9 cellular contexts compared by ENCODE assay signal in genomic region chr10:70492786-70493659, GRCh38. TPM values are rescaled to one million over a fixed set of nuclear protein-coding genes. Genes with fewer than 3 reads are reported as not detected.
DNase-seq lines count a peak whose midpoint lies in the region; ATAC-seq and TF ChIP-seq lines count a peak whose summit lies in the region.
"Had no signal": no experiment of that assay in that cellular context is flagged by ENCODE, and none has a peak within 500 bp of the region (broad histone marks: within the 10 kb centered on the region; RNA-seq: fewer than 3 reads in every experiment).

No MANE protein-coding gene starts in this region.

- H3K36me3 Mint-ChIP-seq in WTC11 (no peaks in the 10 kb centered on the region), naive B cell (no peaks in the 10 kb centered on the region)

- H3K4me3 Mint-ChIP-seq in WTC11 (no peak overlapping the region), naive B cell (peak overlapping the region; percentile 10 to 87 (median 72))

- POLR2A ChIA-PET in WTC11 (lab: Charles Lee): no interaction called here

- TF ChIP-seq CTCF in WTC11 (IDR thresholded peaks at IDR 0.05): no peak
- no peak for TF ChIP-seq CTCF in brain microvascular endothelial cell (IDR thresholded peaks at IDR 0.05; ENCODE audit: low read depth, low read length, missing control alignments)

- H3K4me3 ChIP-seq in brain microvascular endothelial cell (ENCODE audit: low read depth, low read length): no peak overlapping the region

- DNase-seq in WTC11 (ENCODE audit: low spot score): no peak
- peak; percentile 77 for DNase-seq in naive B cell
- no peak for DNase-seq in brain microvascular endothelial cell
- no peak for DNase-seq in stimulated activated CD4-positive, alpha-beta T cell treated with anti-CD3 and anti-CD28 coated beads, Interleukin-4, amount 100 ng/mL, for 4 hours
- no peak for DNase-seq in NCI-H2171 treated with DMSO at 0.1 percent for 48 hours (lab: John Stamatoyannopoulos, UW)
- DNase-seq in NCI-H1417 (lab: John Stamatoyannopoulos, UW): no peak

- CTCF ChIA-PET in WTC11 (lab: Charles Lee): interaction anchor here (0.5 to 2.2 kb wide), 10 partner anchors 11 to 128 kb away, joined by 3 to 15 read pairs (median 4); partner anchors contain the start of gene PALD1

- in situ Hi-C loops in brain microvascular endothelial cell (cut with HindIII; ENCODE audit: low pct_ligation_motif_present, low sequenced_read_pairs): no loop called here

- H3K9me3 Mint-ChIP-seq in WTC11 (no peaks in the 10 kb centered on the region), naive B cell (no peaks in the 10 kb centered on the region)

- ATAC-seq in GM19023 (IDR thresholded peaks at IDR 0.05; ENCODE audit: unreplicated experiment) (peak; percentile 12), HG03175 (IDR thresholded peaks at IDR 0.05; ENCODE audit: unreplicated experiment) (peak; percentile 38), WTC11 (no peak), naive B cell (ENCODE audit: low read depth in 2 of 2) (peak; percentile 80 to 85)

- H3K36me3 ChIP-seq in brain microvascular endothelial cell (replicated peaks): no peaks in the 10 kb centered on the region

- H3K27ac Mint-ChIP-seq in WTC11 (peak overlapping the region; percentile 97), naive B cell (peak overlapping the region; percentile 74 to 97 (median 90))

- H3K27ac ChIP-seq in brain microvascular endothelial cell: no peak overlapping the region

- peaks cover 69% of the 10 kb centered on the region for H3K4me1 Mint-ChIP-seq in WTC11
- H3K4me1 Mint-ChIP-seq in naive B cell: peaks cover 41 to 86% (median 62%) of the 10 kb centered on the region in 3 donors

- H3K27me3 Mint-ChIP-seq in WTC11 (ENCODE audit: low read depth) (no peaks in the 10 kb centered on the region), naive B cell (no peaks in the 10 kb centered on the region)

- no peaks in the 10 kb centered on the region for H3K27me3 ChIP-seq in brain microvascular endothelial cell (replicated peaks)

TF ChIP-seq in WTC11, 78 proteins besides CTCF, POLR2A, EP300 and RAD21 (continues in another document):
- TF ChIP-seq ATF3 (CRISPR knock-in tag; conservative IDR thresholded peaks at IDR 0.05): no peak
- TF ChIP-seq MAX (CRISPR knock-in tag; IDR thresholded peaks at IDR 0.05): no peak
- TF ChIP-seq, protein P1, sequence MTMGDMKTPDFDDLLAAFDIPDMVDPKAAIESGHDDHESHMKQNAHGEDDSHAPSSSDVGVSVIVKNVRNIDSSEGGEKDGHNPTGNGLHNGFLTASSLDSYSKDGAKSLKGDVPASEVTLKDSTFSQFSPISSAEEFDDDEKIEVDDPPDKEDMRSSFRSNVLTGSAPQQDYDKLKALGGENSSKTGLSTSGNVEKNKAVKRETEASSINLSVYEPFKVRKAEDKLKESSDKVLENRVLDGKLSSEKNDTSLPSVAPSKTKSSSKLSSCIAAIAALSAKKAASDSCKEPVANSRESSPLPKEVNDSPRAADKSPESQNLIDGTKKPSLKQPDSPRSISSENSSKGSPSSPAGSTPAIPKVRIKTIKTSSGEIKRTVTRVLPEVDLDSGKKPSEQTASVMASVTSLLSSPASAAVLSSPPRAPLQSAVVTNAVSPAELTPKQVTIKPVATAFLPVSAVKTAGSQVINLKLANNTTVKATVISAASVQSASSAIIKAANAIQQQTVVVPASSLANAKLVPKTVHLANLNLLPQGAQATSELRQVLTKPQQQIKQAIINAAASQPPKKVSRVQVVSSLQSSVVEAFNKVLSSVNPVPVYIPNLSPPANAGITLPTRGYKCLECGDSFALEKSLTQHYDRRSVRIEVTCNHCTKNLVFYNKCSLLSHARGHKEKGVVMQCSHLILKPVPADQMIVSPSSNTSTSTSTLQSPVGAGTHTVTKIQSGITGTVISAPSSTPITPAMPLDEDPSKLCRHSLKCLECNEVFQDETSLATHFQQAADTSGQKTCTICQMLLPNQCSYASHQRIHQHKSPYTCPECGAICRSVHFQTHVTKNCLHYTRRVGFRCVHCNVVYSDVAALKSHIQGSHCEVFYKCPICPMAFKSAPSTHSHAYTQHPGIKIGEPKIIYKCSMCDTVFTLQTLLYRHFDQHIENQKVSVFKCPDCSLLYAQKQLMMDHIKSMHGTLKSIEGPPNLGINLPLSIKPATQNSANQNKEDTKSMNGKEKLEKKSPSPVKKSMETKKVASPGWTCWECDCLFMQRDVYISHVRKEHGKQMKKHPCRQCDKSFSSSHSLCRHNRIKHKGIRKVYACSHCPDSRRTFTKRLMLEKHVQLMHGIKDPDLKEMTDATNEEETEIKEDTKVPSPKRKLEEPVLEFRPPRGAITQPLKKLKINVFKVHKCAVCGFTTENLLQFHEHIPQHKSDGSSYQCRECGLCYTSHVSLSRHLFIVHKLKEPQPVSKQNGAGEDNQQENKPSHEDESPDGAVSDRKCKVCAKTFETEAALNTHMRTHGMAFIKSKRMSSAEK (CRISPR knock-in tag; IDR thresholded peaks at IDR 0.05; ENCODE audit: borderline replicate concordance): no peak
- TF ChIP-seq ETV6 (CRISPR knock-in tag; IDR thresholded peaks at IDR 0.05): 0 out of 2 replicates have a peak, but pooled peaks have one; percentile 8
- peak; percentile 82 for TF ChIP-seq ZNF121 (CRISPR knock-in tag; IDR thresholded peaks at IDR 0.05)
- no peak for TF ChIP-seq ZNF396 (CRISPR knock-in tag; IDR thresholded peaks at IDR 0.05; ENCODE audit: borderline replicate concordance)
- no peak for TF ChIP-seq E2F1 (CRISPR knock-in tag; IDR thresholded peaks at IDR 0.05)
- TF ChIP-seq, protein P2, sequence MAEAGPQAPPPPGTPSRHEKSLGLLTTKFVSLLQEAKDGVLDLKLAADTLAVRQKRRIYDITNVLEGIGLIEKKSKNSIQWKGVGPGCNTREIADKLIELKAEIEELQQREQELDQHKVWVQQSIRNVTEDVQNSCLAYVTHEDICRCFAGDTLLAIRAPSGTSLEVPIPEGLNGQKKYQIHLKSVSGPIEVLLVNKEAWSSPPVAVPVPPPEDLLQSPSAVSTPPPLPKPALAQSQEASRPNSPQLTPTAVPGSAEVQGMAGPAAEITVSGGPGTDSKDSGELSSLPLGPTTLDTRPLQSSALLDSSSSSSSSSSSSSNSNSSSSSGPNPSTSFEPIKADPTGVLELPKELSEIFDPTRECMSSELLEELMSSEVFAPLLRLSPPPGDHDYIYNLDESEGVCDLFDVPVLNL (CRISPR knock-in tag; IDR thresholded peaks at IDR 0.05; ENCODE audit: borderline replicate concordance, low read depth): no peak
- TF ChIP-seq, protein P3, sequence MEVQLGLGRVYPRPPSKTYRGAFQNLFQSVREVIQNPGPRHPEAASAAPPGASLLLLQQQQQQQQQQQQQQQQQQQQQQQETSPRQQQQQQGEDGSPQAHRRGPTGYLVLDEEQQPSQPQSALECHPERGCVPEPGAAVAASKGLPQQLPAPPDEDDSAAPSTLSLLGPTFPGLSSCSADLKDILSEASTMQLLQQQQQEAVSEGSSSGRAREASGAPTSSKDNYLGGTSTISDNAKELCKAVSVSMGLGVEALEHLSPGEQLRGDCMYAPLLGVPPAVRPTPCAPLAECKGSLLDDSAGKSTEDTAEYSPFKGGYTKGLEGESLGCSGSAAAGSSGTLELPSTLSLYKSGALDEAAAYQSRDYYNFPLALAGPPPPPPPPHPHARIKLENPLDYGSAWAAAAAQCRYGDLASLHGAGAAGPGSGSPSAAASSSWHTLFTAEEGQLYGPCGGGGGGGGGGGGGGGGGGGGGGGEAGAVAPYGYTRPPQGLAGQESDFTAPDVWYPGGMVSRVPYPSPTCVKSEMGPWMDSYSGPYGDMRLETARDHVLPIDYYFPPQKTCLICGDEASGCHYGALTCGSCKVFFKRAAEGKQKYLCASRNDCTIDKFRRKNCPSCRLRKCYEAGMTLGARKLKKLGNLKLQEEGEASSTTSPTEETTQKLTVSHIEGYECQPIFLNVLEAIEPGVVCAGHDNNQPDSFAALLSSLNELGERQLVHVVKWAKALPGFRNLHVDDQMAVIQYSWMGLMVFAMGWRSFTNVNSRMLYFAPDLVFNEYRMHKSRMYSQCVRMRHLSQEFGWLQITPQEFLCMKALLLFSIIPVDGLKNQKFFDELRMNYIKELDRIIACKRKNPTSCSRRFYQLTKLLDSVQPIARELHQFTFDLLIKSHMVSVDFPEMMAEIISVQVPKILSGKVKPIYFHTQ (CRISPR knock-in tag; IDR thresholded peaks at IDR 0.05): no peak
- no peak for TF ChIP-seq ZNF232 (CRISPR knock-in tag; IDR thresholded peaks at IDR 0.05)
- no peak for TF ChIP-seq ZNF671 (CRISPR knock-in tag; IDR thresholded peaks at IDR 0.05)
- TF ChIP-seq ELF4 (CRISPR knock-in tag; IDR thresholded peaks at IDR 0.05; ENCODE audit: low read depth): no peak

RNA-seq across cellular contexts. Expression of gene PALD1, which starts 14.5 kb away (rescaled TPM):
- 36.1 to 43.6 TPM (median 38.5 TPM) in 3 replicates for total RNA-seq in WTC11 (2021)
- polyA plus RNA-seq in naive B cell (ENCODE audit: low read depth in 6 of 6): 1 to 10 TPM in 1 of 6 donors, under 1 TPM in 4, not detected in 1; 0.49 to 1.9 (median 0.65) TPM

RNA-seq across cellular contexts. Expression of gene NODAL, which starts 51.5 kb away (rescaled TPM):
- 41.1 to 57.0 TPM (median 41.5 TPM) in 3 replicates for total RNA-seq in WTC11 (2021)
- polyA plus RNA-seq in naive B cell (ENCODE audit: low read depth in 6 of 6): not detected
- total RNA-seq: fibroblast of lung had no signal
- polyA plus RNA-seq: fibroblast of lung had no signal
